Comparison of ENCODE assay signal across 23 cellular contexts in the genomic region with DNA sequence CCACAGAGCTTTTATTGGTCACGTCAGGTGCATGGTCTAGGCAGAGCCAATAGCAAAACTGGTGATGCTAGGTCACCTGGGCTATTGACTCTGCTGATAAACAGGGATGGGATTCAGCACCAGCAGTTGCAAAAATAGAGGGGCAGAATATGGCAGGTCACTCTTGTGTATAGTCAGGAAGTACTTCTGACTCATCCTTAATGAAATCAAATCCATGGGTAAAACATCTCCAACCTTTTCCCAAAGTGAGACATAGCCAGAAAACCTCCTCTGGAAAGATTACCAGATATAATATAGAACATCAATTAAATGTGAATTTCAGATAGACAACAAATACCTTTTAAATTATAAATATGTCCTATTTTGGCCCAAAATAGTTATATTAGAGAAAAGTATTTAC.
DNase-seq lines count a peak whose midpoint lies in the region; ATAC-seq and TF ChIP-seq lines count a peak whose summit lies in the region.
"Had no signal": no experiment of that assay in that cellular context is flagged by ENCODE, and none has a peak within 500 bp of the region (broad histone marks: within the 10 kb centered on the region; RNA-seq: fewer than 3 reads in every experiment).

No MANE protein-coding gene starts in this region.

- no peaks in the 10 kb centered on the region for H3K9me3 ChIP-seq in sigmoid colon
- H3K9me3 ChIP-seq: MG63, SJSA1 had no signal

- 84 to 95% methylated on average over 1 of the region's 1 CpG for WGBS in sigmoid colon, 2 donors

- TF ChIP-seq EP300 in sigmoid colon (IDR thresholded peaks at IDR 0.05), result no peak

- DNase-seq in HCEC 1CT (peak; percentile 40), NCI-H226 (peak; percentile 8), fibroblast of mammary gland (ENCODE audit: low read depth) (peak; percentile 32), omental fat pad (ENCODE audit: low spot score) (no peak), ecto neural progenitor cell (ENCODE audit: low spot score) (no peak), sigmoid colon (no peak), GOT3 (lab: John Stamatoyannopoulos, UW) (no peak)
- DNase-seq: CD4-positive, alpha-beta memory T cell; COR-L47; DMS53; GDM1; Karpas-422; MG63; NCI-H2029; NCI-H526 treated with DMSO at 0.1 percent for 48 hours; PC-9; Right ventricle myocardium superior; RPMI8226 had no signal

- H3K27me3 ChIP-seq in sigmoid colon, result no peaks in the 10 kb centered on the region
- H3K27me3 ChIP-seq: BLaER1 treated with 17β-estradiol and CSF1 and Interleukin-3, amounts not matched to agents 10 nM and 100 nM; MG63; SJSA1 had no signal

- no peak overlapping the region for H3K27ac ChIP-seq in sigmoid colon
- H3K27ac ChIP-seq: BLaER1 treated with 17β-estradiol and CSF1 and Interleukin-3, amounts not matched to agents 10 nM and 100 nM; HL-60; PC-9; SJSA1 had no signal

- ATAC-seq in omental fat pad (ENCODE audit: low FRiP score) (peak; percentile 23), GM18909 (IDR thresholded peaks at IDR 0.05; ENCODE audit: poor library complexity, unreplicated experiment) (no peak)
- ATAC-seq: GM12878 had no signal

- intact Hi-C loops in sigmoid colon (cut with DNase I), result no loop called here

- no peak for TF ChIP-seq POLR2A in sigmoid colon (IDR thresholded peaks at IDR 0.05)

- no peaks in the 10 kb centered on the region for H3K4me1 ChIP-seq in sigmoid colon
- H3K4me1 ChIP-seq: BLaER1 treated with 17β-estradiol and CSF1 and Interleukin-3, amounts not matched to agents 10 nM and 100 nM; SJSA1 had no signal

- H3K4me3 ChIP-seq in fibroblast of mammary gland (ENCODE audit: control insufficient read depth, low read depth, low read length), result no peak overlapping the region
- no peak overlapping the region for H3K4me3 ChIP-seq in sigmoid colon
- H3K4me3 ChIP-seq: BLaER1 treated with 17β-estradiol and CSF1 and Interleukin-3, amounts not matched to agents 10 nM and 100 nM; GM12878; MG63; PC-9; SJSA1 had no signal

- H3K36me3 ChIP-seq in sigmoid colon, result no peaks in the 10 kb centered on the region
- H3K36me3 ChIP-seq: BLaER1 treated with 17β-estradiol and CSF1 and Interleukin-3, amounts not matched to agents 10 nM and 100 nM; MG63; SJSA1 had no signal

- TF ChIP-seq CTCF in fibroblast of mammary gland (conservative IDR thresholded peaks at IDR 0.05; ENCODE audit: control insufficient read depth, insufficient read depth, low read depth, low read length), result no peak
- TF ChIP-seq CTCF in omental fat pad (IDR thresholded peaks at IDR 0.05), result no peak
- TF ChIP-seq CTCF in sigmoid colon (IDR thresholded peaks at IDR 0.05), result no peak

Comparison
In these comparisons a context has a peak if more than half of its experiments do, and no peak if none do; other contexts are left out.
1. DNase-seq: peak in HCEC 1CT (single experiment), NCI-H226 (single experiment) and fibroblast of mammary gland (single experiment); none in omental fat pad (single experiment), ecto neural progenitor cell (single experiment), sigmoid colon (single experiment) and GOT3 (single experiment).